Comparison of ENCODE assay signal across 8 cellular contexts in genomic region chr2:231227309-231228162, GRCh38. TPM values are rescaled to one million over a fixed set of nuclear protein-coding genes. Genes with fewer than 3 reads are reported as not detected.
DNase-seq lines count a peak whose midpoint lies in the region; ATAC-seq, FAIRE-seq and TF ChIP-seq lines count a peak whose summit lies in the region.

No MANE protein-coding gene starts in this region.

- H3K4me2 ChIP-seq in keratinocyte (ENCODE audit: control insufficient read depth, extremely low read depth, insufficient read depth, low read depth, low read length) = no peak overlapping the region

- TF ChIP-seq CTCF in keratinocyte (optimal IDR thresholded peaks at IDR 0.05 in 1 of 3, IDR thresholded peaks at IDR 0.05 in 1 of 3, conservative IDR thresholded peaks at IDR 0.05 in 1 of 3; ENCODE audit: extremely low read depth in 1 of 3, insufficient read depth in 2 of 3, low read length in 3 of 3) = peak; percentile 74 to 98 (median 93)

- no peaks in the 10 kb centered on the region for H3K9me1 ChIP-seq in keratinocyte (ENCODE audit: control insufficient read depth, extremely low read depth, insufficient read depth, low read length)

- H3K9me3 ChIP-seq in keratinocyte (ENCODE audit: control insufficient read depth, low read depth, low read length) = no peaks in the 10 kb centered on the region

- no peaks in the 10 kb centered on the region for H3K4me1 ChIP-seq in keratinocyte (ENCODE audit: control insufficient read depth, extremely low read depth, insufficient read depth, low read length)

- H3K9me3 Mint-ChIP-seq in T-cell = no peaks in the 10 kb centered on the region

- H3K79me2 ChIP-seq in keratinocyte (ENCODE audit: control insufficient read depth, insufficient read depth, low read length) = no peaks in the 10 kb centered on the region

- dilution Hi-C loops in keratinocyte (cut with MboI; ENCODE audit: extremely low pct_ligation_motif_present, low sequenced_read_pairs) = no loop called here

- H3K27me3 Mint-ChIP-seq in T-cell = no peaks in the 10 kb centered on the region

- H3K4me3 Mint-ChIP-seq in T-cell = no peak overlapping the region

- DNase-seq in AG20443 (ENCODE audit: low spot score) (peak; percentile 93), NCI-H1694 treated with DMSO at 0.1 percent for 48 hours (lab: John Stamatoyannopoulos, UW) (peak; percentile 89), T-cell (peak in 29 of 34 experiments; percentile 3 to 50 (median 20)), keratinocyte (ENCODE audit: low read depth, low spot score) (peak; percentile 38)
- peak; percentile 42 for DNase-seq in central memory CD4-positive, alpha-beta T cell
- DNase-seq in stimulated activated CD4-positive, alpha-beta T cell treated with anti-CD3 and anti-CD28 coated beads, Interleukin-15, amount 100 ng/mL, for 48 hours (ENCODE audit: low read depth in 2 of 2) = peak; percentile 30 to 36

- no peaks in the 10 kb centered on the region for H3K27me3 ChIP-seq in keratinocyte (ENCODE audit: control insufficient read depth, extremely low read depth, insufficient read depth, low read length)

- no peak overlapping the region for H3K27ac ChIP-seq in keratinocyte (ENCODE audit: control insufficient read depth, insufficient read depth, low read length)

- POLR2A ChIA-PET in T-cell (lab: Charles Lee) = no interaction called here

- peak; percentile 95 for FAIRE-seq in keratinocyte (lab: Jason Lieb, UNC)

- H3K36me3 ChIP-seq in keratinocyte (ENCODE audit: control insufficient read depth in 2 of 2, extremely low read depth in 1 of 2, insufficient read depth in 2 of 2, low read length in 2 of 2) = peaks cover 0 to 4% of the 10 kb centered on the region in 2 experiments

- H3K4me3 ChIP-seq in keratinocyte (ENCODE audit: control insufficient read depth in 2 of 3, extremely low read depth in 1 of 3, insufficient read depth in 2 of 3, low read depth in 1 of 3, low read length in 3 of 3) = no peak overlapping the region

- H4K20me1 ChIP-seq in keratinocyte (ENCODE audit: control insufficient read depth, extremely low read depth, insufficient read depth, low read length) = no peaks in the 10 kb centered on the region

- H3K36me3 Mint-ChIP-seq in T-cell = no peaks in the 10 kb centered on the region

- no peak overlapping the region for H2AFZ ChIP-seq in keratinocyte (ENCODE audit: control insufficient read depth, low read length)

- ATAC-seq in GM18519 (IDR thresholded peaks at IDR 0.05; ENCODE audit: low FRiP score, unreplicated experiment) (peak; percentile 45), HG02981 (IDR thresholded peaks at IDR 0.05; ENCODE audit: unreplicated experiment) (peak; percentile 59), T-cell (replicated peaks in 1 of 4) (peak; percentile 78 to 86 (median 85))

- H3K27ac Mint-ChIP-seq in T-cell = no peak overlapping the region

- H3K9ac ChIP-seq in keratinocyte (ENCODE audit: control insufficient read depth, extremely low read depth, insufficient read depth, low read length) = no peak overlapping the region

- H3K4me1 Mint-ChIP-seq in T-cell = no peaks in the 10 kb centered on the region

- CTCF ChIA-PET in T-cell (lab: Charles Lee) = interaction anchor here (0.6 to 2.5 kb wide), 4 partner anchors 9 to 238 kb away, joined by 3 to 22 read pairs (median 4); no protein-coding TSS in a partner anchor

RNA-seq across cellular contexts. Expression of gene ARMC9, which starts 29.1 kb away (rescaled TPM):
- 1 to 10 TPM in 4 of 5 donors, under 1 TPM in 1; 0.88 to 3.1 (median 1.6) TPM for total RNA-seq in T-cell
- polyA plus RNA-seq in keratinocyte = 16.2 to 17.9 TPM (median 16.5 TPM) in 3 replicates
- 5.0 TPM for polyA plus RNA-seq in keratinocyte (2011; ENCODE audit: low read depth)
- polyA plus RNA-seq in keratinocyte (2011; cell fraction: cytosol; rRNA removed) = 14.1 and 15.1 TPM in 2 replicates
- polyA plus RNA-seq in keratinocyte (2011; cell fraction: nucleus; rRNA removed) = 22.5 and 23.8 TPM in 2 replicates
- polyA plus RNA-seq in keratinocyte (2012; ENCODE audit: low replicate concordance) = 4.3 and 14.7 TPM in 2 replicates
- polyA minus RNA-seq in keratinocyte = 28.0 to 34.7 TPM (median 30.0 TPM) in 3 replicates
- polyA minus RNA-seq in keratinocyte (2011; cell fraction: cytosol; rRNA and poly(A)+ RNA removed) = 7.3 TPM
- 14.5 and 34.4 TPM in 2 replicates for polyA minus RNA-seq in keratinocyte (2011; cell fraction: nucleus; rRNA and poly(A)+ RNA removed)

Comparison
In these comparisons a context has a peak if more than half of its experiments do, and no peak if none do; other contexts are left out.
1. DNase-seq: peak in every context shown above with its lines; median percentile 93 in AG20443; 89 in NCI-H1694 treated with DMSO at 0.1 percent for 48 hours; 42 in central memory CD4-positive, alpha-beta T cell; 38 in keratinocyte; 33 in stimulated activated CD4-positive, alpha-beta T cell treated with anti-CD3 and anti-CD28 coated beads, Interleukin-15, amount 100 ng/mL, for 48 hours; 20 in T-cell.